ENCODE assay signal across 28 cellular contexts in genomic region chrX:72666451-72666850, GRCh38.
"Had no signal": no experiment of that assay in that cellular context is flagged by ENCODE, and none has a peak within 500 bp of the region (broad histone marks: within the 10 kb centered on the region; RNA-seq: fewer than 3 reads in every experiment).

No MANE protein-coding gene starts in this region.

- DNase-seq: activated CD4-positive, alpha-beta T cell treated with anti-CD3 and anti-CD28 coated beads, Interleukin-2, amount 10 ng/mL, durations not matched to agents 24 days and 14 days; activated CD4-positive, alpha-beta T cell treated with anti-CD3 and anti-CD28 coated beads, Interleukin-2, amount 50 U/mL, for 4 hours; activated CD8-positive, alpha-beta T cell treated with anti-CD3 and anti-CD28 coated beads for 36 hours; activated effector memory CD4-positive, alpha-beta T cell treated with anti-CD3 and anti-CD28 coated beads, Interleukin-2, amount 50 U/mL, for 16 hours; activated naive CD4-positive, alpha-beta T cell; activated naive CD4-positive, alpha-beta T cell treated with anti-CD3 and anti-CD28 coated beads, Interleukin-2, amount 50 U/mL, for 16 hours; activated naive CD8-positive, alpha-beta T cell treated with anti-CD3 and anti-CD28 coated beads for 36 hours; activated T-cell treated with anti-CD3 and anti-CD28 coated beads, Interleukin-2, amount 50 U/mL, for 1 hour; activated T-cell treated with anti-CD3 and anti-CD28 coated beads, Interleukin-2, amount 50 U/mL, for 72 hours; anterior cingulate cortex; brain microvascular endothelial cell; Kasumi-1; KG1; MG63; NCI-H1048; NCI-H1105 treated with DMSO at 0.1 percent for 48 hours; NCI-H1436 treated with DMSO at 0.1 percent for 48 hours; NCI-H1694 treated with DMSO at 0.1 percent for 48 hours; NCI-H2029; NCI-H345; NCI-H524 treated with DMSO at 0.1 percent for 48 hours; PC-3; Peyer's patch; RPMI8226; SW 1271; T1000 had no signal

- H3K9me3 ChIP-seq: MG63, Peyer's patch had no signal

- H3K4me3 ChIP-seq: cardiac muscle cell, MG63, Peyer's patch had no signal

- H3K4me1 ChIP-seq: Peyer's patch had no signal

- ATAC-seq: activated CD8-positive, alpha-beta T cell treated with anti-CD3 and anti-CD28 coated beads for 36 hours; activated T-cell treated with anti-CD3 and anti-CD28 coated beads, Interleukin-2, amount 50 U/mL, for 72 hours; activated T-helper 17 cell treated with anti-CD3 and anti-CD28 coated beads, Interleukin-2, amount 50 U/mL, for 72 hours; PC-3 had no signal

- H3K27ac ChIP-seq: brain microvascular endothelial cell, cardiac muscle cell, Peyer's patch had no signal
